16 cellular contexts compared by ENCODE assay signal in the genomic region with DNA sequence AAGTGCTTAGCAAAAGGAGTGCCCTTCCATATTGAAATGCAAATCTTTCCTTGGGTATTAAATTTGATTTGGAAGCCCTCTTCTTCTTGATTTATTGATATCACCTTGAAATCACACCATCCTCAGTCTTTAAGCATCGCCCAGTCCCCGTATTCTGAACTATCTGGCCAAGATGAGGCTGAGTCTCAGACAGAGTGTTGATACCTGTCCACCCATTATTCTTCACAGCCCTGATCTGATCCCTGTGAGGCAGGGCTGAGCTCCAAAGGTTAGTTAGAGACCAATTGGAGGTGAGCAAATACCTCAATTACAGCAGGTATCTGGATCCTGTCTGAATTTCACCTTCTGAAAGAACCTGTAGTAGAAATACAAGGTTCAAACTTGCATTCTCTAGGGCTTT.
A peak's percentile ranks its signal among the peaks of the same experiment; 100 is the strongest.
DNase-seq lines count a peak whose midpoint lies in the region; ATAC-seq, FAIRE-seq and TF ChIP-seq lines count a peak whose summit lies in the region.
"Had no signal": no experiment of that assay in that cellular context is flagged by ENCODE, and none has a peak within 500 bp of the region (broad histone marks: within the 10 kb centered on the region; RNA-seq: fewer than 3 reads in every experiment).

No MANE protein-coding gene starts in this region.

- TF ChIP-seq RAD21 in H1 (IDR thresholded peaks at IDR 0.05 in 1 of 2, conservative IDR thresholded peaks at IDR 0.05 in 1 of 2; ENCODE audit: low read depth in 2 of 2, low read length in 2 of 2), result no peak

- H3K4me1 Mint-ChIP-seq in GM23338 (peaks cover 61% of the 10 kb centered on the region), HFFc6 (ENCODE audit: low read depth) (no peaks in the 10 kb centered on the region)
- H3K4me1 Mint-ChIP-seq: CD14-positive monocyte; CD4-positive, alpha-beta memory T cell had no signal

- H3K4me1 ChIP-seq in GM23338 (ENCODE audit: insufficient read depth), result peaks cover 66% of the 10 kb centered on the region
- H3K4me1 ChIP-seq in HUES64 (ENCODE audit: insufficient read depth, low read length), result peaks cover 63% of the 10 kb centered on the region
- peaks cover 0 to 31% (median 14%) of the 10 kb centered on the region in 4 experiments; a peak in 4 of 7 replicates for H3K4me1 ChIP-seq in H1 (replicated peaks in 1 of 4; ENCODE audit: control insufficient read depth in 3 of 4, insufficient read depth in 4 of 4, low read length in 3 of 4)
- H3K4me1 ChIP-seq in iPS-20b (ENCODE audit: insufficient read depth, low read length), result peaks cover 42% of the 10 kb centered on the region
- H3K4me1 ChIP-seq: BLaER1 had no signal

- H3K27me3 ChIP-seq in GM23338 (ENCODE audit: insufficient read depth), result no peaks in the 10 kb centered on the region
- no peaks in the 10 kb centered on the region for H3K27me3 ChIP-seq in HUES64 (ENCODE audit: insufficient read depth, low read length)
- H3K27me3 ChIP-seq in H1 (replicated peaks in 1 of 4; ENCODE audit: control insufficient read depth in 3 of 4, extremely low read depth in 1 of 4, insufficient read depth in 3 of 4, low read length in 3 of 4), result no peaks in the 10 kb centered on the region
- H3K27me3 ChIP-seq in iPS-20b (ENCODE audit: insufficient read depth, low read length), result no peaks in the 10 kb centered on the region
- H3K27me3 ChIP-seq: BLaER1 had no signal

- no peaks in the 10 kb centered on the region for H3F3A ChIP-seq in GM23338 (replicated peaks; ENCODE audit: low read depth)

- H3K9ac ChIP-seq in HUES64 (ENCODE audit: low read depth, low read length), result no peak overlapping the region
- H3K9ac ChIP-seq in H1 (replicated peaks in 1 of 4; ENCODE audit: extremely low read depth in 1 of 4, low read depth in 3 of 4, low read length in 3 of 4), result no peak overlapping the region
- H3K9ac ChIP-seq in iPS-20b (ENCODE audit: low read depth, low read length), result no peak overlapping the region
- H3K9ac ChIP-seq: BLaER1 had no signal

- no peak overlapping the region for H4K5ac ChIP-seq in H1 (ENCODE audit: insufficient read length, low read depth, low read length)

- H3K56ac ChIP-seq in H1 (replicated peaks; ENCODE audit: insufficient read length, low read depth, low read length), result no peak overlapping the region

- H3K36me3 Mint-ChIP-seq in GM23338 (ENCODE audit: low read depth) (no peaks in the 10 kb centered on the region), HFFc6 (ENCODE audit: low read depth) (no peaks in the 10 kb centered on the region)
- H3K36me3 Mint-ChIP-seq: CD14-positive monocyte; CD4-positive, alpha-beta memory T cell had no signal

- no peak for DNase-seq in GM23338 (ENCODE audit: low spot score)
- no peak for DNase-seq in H1 (ENCODE audit: low read depth in 1 of 2, low spot score in 2 of 2)
- no peak for DNase-seq in stimulated activated CD4-positive, alpha-beta T cell treated with anti-CD3 and anti-CD28 coated beads, Interleukin-1b, Interleukin-23, amount 100 ng/mL, for 48 hours
- no peak for DNase-seq in HFFc6
- DNase-seq: 8988T; CD4-positive, alpha-beta memory T cell; DMS153; GDM1; IMR-90 had no signal

- 75% methylated on average over 2 of the region's 2 CpGs for WGBS in HUES64
- WGBS in H1 (ENCODE audit: extremely low coverage in 1 of 2, insufficient coverage in 1 of 2, insufficient read length in 1 of 2, insufficient replicate concordance in 2 of 2, low coverage in 1 of 2, low lambda C conversion rate in 2 of 2, missing lambda C conversion rate in 1 of 2), 2 experiments, result 85% methylated on average over 2 of the region's 2 CpGs; no CpG with 5 or more reads in 1 of the 2 experiments

- no peak for TF ChIP-seq CTCF in GM23338 (conservative IDR thresholded peaks at IDR 0.05; ENCODE audit: low read depth in 2 of 2)
- no peak for TF ChIP-seq CTCF in H1 (IDR thresholded peaks at IDR 0.05; ENCODE audit: control extremely low read depth in 1 of 3, insufficient read depth in 1 of 3, low read depth in 1 of 3, low read length in 3 of 3)
- TF ChIP-seq CTCF in HFFc6 (IDR thresholded peaks at IDR 0.05), result no peak

- no peak overlapping the region for H3K27ac ChIP-seq in GM23338 (ENCODE audit: low read depth)
- peak overlapping the region; percentile 1; the same call in 1 of the 2 replicates for H3K27ac ChIP-seq in HUES64 (ENCODE audit: low read depth, low read length)
- H3K27ac ChIP-seq in H1 (ENCODE audit: low read depth, low read length), result no peak overlapping the region
- H3K27ac ChIP-seq in iPS-20b (ENCODE audit: low read length), result no peak overlapping the region
- H3K27ac ChIP-seq: BLaER1 had no signal

- 0 out of 2 replicates have a peak overlapping the region, but pooled peaks have one; percentile 51 for H2BK12ac ChIP-seq in H1 (ENCODE audit: low read depth, low read length)

- no peak for FAIRE-seq in H1 (lab: Jason Lieb, UNC)
- FAIRE-seq: K562 had no signal

- H2AFZ ChIP-seq in GM23338 (no peak overlapping the region), H1 (ENCODE audit: low read length) (no peak overlapping the region)

- no peak overlapping the region for H3K4ac ChIP-seq in H1 (replicated peaks; ENCODE audit: insufficient read length, low read depth, low read length)

- H3K4me3 ChIP-seq in GM23338, result no peak overlapping the region
- H3K4me3 ChIP-seq in HUES64 (ENCODE audit: low read length), result 0 out of 2 replicates have a peak overlapping the region, but pooled peaks have one; percentile 6
- no peak overlapping the region for H3K4me3 ChIP-seq in H1 (ENCODE audit: extremely low read depth in 1 of 4, insufficient read depth in 2 of 4, low read depth in 3 of 4, low read length in 4 of 4)
- H3K4me3 ChIP-seq in iPS-20b (ENCODE audit: low read length), result 0 out of 2 replicates have a peak overlapping the region, but pooled peaks have one; percentile 19
- H3K4me3 ChIP-seq: BLaER1, K562 had no signal

- no peak overlapping the region for H4K91ac ChIP-seq in H1 (replicated peaks; ENCODE audit: insufficient read length, low read length)

- POLR2A ChIA-PET in H1 (lab: Charles Lee; ENCODE audit: partially characterized antibody), result interaction anchor here (0.6 to 1.0 kb wide), 3 partner anchors 13 to 201 kb away, joined by 3 to 4 read pairs (median 4); no protein-coding TSS in a partner anchor

- H3K4me2 ChIP-seq in GM23338, result peak overlapping the region; percentile 39
- H3K4me2 ChIP-seq in H1 (ENCODE audit: insufficient read depth in 1 of 2, low read depth in 2 of 2, low read length in 2 of 2), result peak overlapping the region; percentile 21 to 43; a peak in 3 of 4 replicates
- H3K4me2 ChIP-seq: BLaER1 had no signal

- TF ChIP-seq POLR2A in H1 (IDR thresholded peaks at IDR 0.05; ENCODE audit: control extremely low read depth in 1 of 2, low read depth in 2 of 2, low read length in 2 of 2), result no peak

- peak overlapping the region; percentile 48; the same call in 2 of the 3 replicates for H3K4me3 Mint-ChIP-seq in GM23338
- H3K4me3 Mint-ChIP-seq in HFFc6, result no peak overlapping the region
- H3K4me3 Mint-ChIP-seq: CD14-positive monocyte had no signal

- ATAC-seq in GM23338 (peak; percentile 45), GM19397 (IDR thresholded peaks at IDR 0.05; ENCODE audit: unreplicated experiment) (no peak), HG02610 (IDR thresholded peaks at IDR 0.05; ENCODE audit: unreplicated experiment) (no peak)
- ATAC-seq: K562 had no signal

- H3K9me2 ChIP-seq in GM23338 (ENCODE audit: insufficient read depth), result no peaks in the 10 kb centered on the region

- H2BK120ac ChIP-seq in H1 (replicated peaks; ENCODE audit: low read depth, low read length), result no peak overlapping the region

- no peaks in the 10 kb centered on the region for H3K23me2 ChIP-seq in H1 (ENCODE audit: low read depth, low read length)

- H4K20me1 ChIP-seq in GM23338 (replicated peaks; ENCODE audit: insufficient read depth) (no peaks in the 10 kb centered on the region), H1 (replicated peaks in 1 of 2; ENCODE audit: control insufficient read depth in 1 of 2, insufficient read depth in 2 of 2, low read length in 2 of 2) (no peaks in the 10 kb centered on the region)
- H4K20me1 ChIP-seq: BLaER1 had no signal

- H3K79me2 ChIP-seq in GM23338 (replicated peaks; ENCODE audit: insufficient read depth), result peaks cover 11% of the 10 kb centered on the region; the same call in 1 of the 2 replicates
- no peaks in the 10 kb centered on the region for H3K79me2 ChIP-seq in H1 (ENCODE audit: control insufficient read depth in 1 of 2, insufficient read depth in 2 of 2, low read length in 2 of 2)

- peak overlapping the region; percentile 56; the same call in 1 of the 2 replicates for H2BK5ac ChIP-seq in H1 (ENCODE audit: low read depth, low read length)

- 0 out of 2 replicates have a peak overlapping the region, but pooled peaks have one; percentile 36 for H3K18ac ChIP-seq in H1 (ENCODE audit: extremely low read depth, low read length)

- no peak overlapping the region; the same call in 1 of the 2 replicates for H2AK5ac ChIP-seq in H1 (ENCODE audit: low read depth, low read length)

- H2BK15ac ChIP-seq in H1 (ENCODE audit: low read length), result no peak overlapping the region; the same call in 1 of the 2 replicates

- no peaks in the 10 kb centered on the region for H3K79me1 ChIP-seq in H1 (ENCODE audit: low read depth, low read length)

- H3K9me3 ChIP-seq in HUES64 (ENCODE audit: insufficient read depth, low read depth, low read length), result no peaks in the 10 kb centered on the region
- H3K9me3 ChIP-seq in H1 (ENCODE audit: insufficient read depth in 2 of 2, low read depth in 1 of 2, low read length in 1 of 2), result no peaks in the 10 kb centered on the region
- no peaks in the 10 kb centered on the region for H3K9me3 ChIP-seq in iPS-20b (ENCODE audit: insufficient read depth, low read depth, low read length)
- H3K9me3 ChIP-seq: BLaER1 had no signal

- H4K8ac ChIP-seq in H1 (ENCODE audit: extremely low read depth, insufficient read depth, low read length), result no peak overlapping the region

- no peaks in the 10 kb centered on the region for H3K36me3 ChIP-seq in GM23338 (ENCODE audit: insufficient read depth)
- no peaks in the 10 kb centered on the region for H3K36me3 ChIP-seq in HUES64 (ENCODE audit: insufficient read depth, low read length)
- H3K36me3 ChIP-seq in H1 (ENCODE audit: control insufficient read depth in 2 of 4, insufficient read depth in 4 of 4, low read length in 3 of 4), result no peaks in the 10 kb centered on the region
- H3K36me3 ChIP-seq in iPS-20b (ENCODE audit: insufficient read depth, low read depth, low read length), result no peaks in the 10 kb centered on the region
- H3K36me3 ChIP-seq: BLaER1 had no signal

- H3K23ac ChIP-seq in H1 (ENCODE audit: insufficient read length), result no peak overlapping the region

- CTCF ChIA-PET in H1 (lab: Charles Lee; ENCODE audit: partially characterized antibody), result interaction anchor here (0.6 to 2.4 kb wide), 4 partner anchors 8 to 1307 kb away, joined by 3 to 7 read pairs (median 5); no protein-coding TSS in a partner anchor

- TF ChIP-seq EP300 in H1 (IDR thresholded peaks at IDR 0.05; ENCODE audit: borderline replicate concordance in 1 of 2, low read depth in 2 of 2, low read length in 2 of 2), result no peak

- no peak overlapping the region for H3K14ac ChIP-seq in H1 (ENCODE audit: insufficient read length)

- H3K27ac Mint-ChIP-seq in GM23338, result peak overlapping the region; percentile 86
- H3K27ac Mint-ChIP-seq in HFFc6, result no peak overlapping the region
- H3K27ac Mint-ChIP-seq: CD14-positive monocyte; CD4-positive, alpha-beta memory T cell had no signal

- no peak overlapping the region; the same call in 1 of the 2 replicates for H2BK20ac ChIP-seq in H1 (ENCODE audit: low read length)

- no peaks in the 10 kb centered on the region for H3K9me3 Mint-ChIP-seq in GM23338
- peaks cover 16% of the 10 kb centered on the region; the same call in 1 of the 2 replicates for H3K9me3 Mint-ChIP-seq in HFFc6

- H3K27me3 Mint-ChIP-seq in GM23338 (ENCODE audit: insufficient read depth, low read depth, poor library complexity), result peaks cover 6% of the 10 kb centered on the region
- peaks cover 4% of the 10 kb centered on the region; the same call in 1 of the 2 replicates for H3K27me3 Mint-ChIP-seq in HFFc6 (ENCODE audit: insufficient read depth)

Comparison
In these comparisons a context has a peak if more than half of its experiments do, and no peak if none do; other contexts are left out.
1. H3K4me3 ChIP-seq: peak in HUES64 (single experiment) and iPS-20b (single experiment); none in GM23338 (single experiment) and H1 (0 of 4).